Comparison of ENCODE assay signal across 25 cellular contexts in genomic region chr2:199466704-199467461, GRCh38. TPM values are rescaled to one million over a fixed set of nuclear protein-coding genes. Genes with fewer than 3 reads are reported as not detected.
DNase-seq lines count a peak whose midpoint lies in the region; ATAC-seq and TF ChIP-seq lines count a peak whose summit lies in the region.
"Had no signal": no experiment of that assay in that cellular context is flagged by ENCODE, and none has a peak within 500 bp of the region (broad histone marks: within the 10 kb centered on the region; RNA-seq: fewer than 3 reads in every experiment).

No MANE protein-coding gene starts in this region.

- H3K36me3 ChIP-seq in ES-I3 (ENCODE audit: insufficient read depth, low read length): no peaks in the 10 kb centered on the region
- H3K36me3 ChIP-seq: BLaER1 treated with 17β-estradiol and CSF1 and Interleukin-3, amounts not matched to agents 10 nM and 100 nM; upper lobe of right lung had no signal

- DNase-seq in LoVo (ENCODE audit: low spot score) (peak; percentile 22), fibroblast of peridontal ligament (ENCODE audit: extremely low read depth) (peak; percentile 50), nephron progenitor cell (peak; percentile 45), DMS 273 treated with DMSO at 0.1 percent for 48 hours (lab: John Stamatoyannopoulos, UW) (no peak), posterior vena cava (ENCODE audit: low spot score) (no peak), COR-L47 (lab: John Stamatoyannopoulos, UW) (no peak)
- DNase-seq: activated naive CD4-positive, alpha-beta T cell treated with anti-CD3 and anti-CD28 coated beads for 36 hours; aorta; Calu3; erythroblast; foreskin melanocyte; hippocampal formation; Kasumi-1; kidney glomerular epithelial cell; naive B cell; NCI-H1092; NCI-H1930; NCI-H2227 treated with DMSO at 0.1 percent for 48 hours; NCI-H774; upper lobe of right lung had no signal

- no peak overlapping the region for H3K4me3 Mint-ChIP-seq in nephron progenitor cell
- H3K4me3 Mint-ChIP-seq: activated naive CD4-positive, alpha-beta T cell treated with anti-CD3 and anti-CD28 coated beads for 36 hours; central memory CD8-positive, alpha-beta T cell had no signal

- ATAC-seq in HG03108 (IDR thresholded peaks at IDR 0.05; ENCODE audit: unreplicated experiment): no peak
- ATAC-seq: Right ventricle myocardium inferior, upper lobe of right lung had no signal

- H3K9ac ChIP-seq in ES-I3 (ENCODE audit: low read depth, low read length): peak overlapping the region; percentile 40; the same call in 1 of the 2 replicates
- H3K9ac ChIP-seq: BLaER1 treated with 17β-estradiol and CSF1 and Interleukin-3, amounts not matched to agents 10 nM and 100 nM had no signal

- no peak overlapping the region for H3K27ac Mint-ChIP-seq in nephron progenitor cell
- H3K27ac Mint-ChIP-seq: activated naive CD4-positive, alpha-beta T cell treated with anti-CD3 and anti-CD28 coated beads for 36 hours had no signal

- peaks cover 3% of the 10 kb centered on the region for H3K4me1 ChIP-seq in ES-I3 (ENCODE audit: insufficient read depth, low read length)

- TF ChIP-seq CTCF in nephron progenitor cell (IDR thresholded peaks at IDR 0.05): no peak

- no peaks in the 10 kb centered on the region for H3K9me3 ChIP-seq in ES-I3 (ENCODE audit: control insufficient read depth, insufficient read depth, low read length)
- H3K9me3 ChIP-seq: upper lobe of right lung had no signal

- intact Hi-C loops in posterior vena cava (cut with DNase I): no loop called here

- peaks cover 98% of the 10 kb centered on the region for H3K27me3 Mint-ChIP-seq in nephron progenitor cell (ENCODE audit: low read depth, poor library complexity)

- no peaks in the 10 kb centered on the region for H3K9me3 Mint-ChIP-seq in nephron progenitor cell
- H3K9me3 Mint-ChIP-seq: activated naive CD4-positive, alpha-beta T cell treated with anti-CD3 and anti-CD28 coated beads for 36 hours; central memory CD8-positive, alpha-beta T cell had no signal

- no peaks in the 10 kb centered on the region for H3K36me3 Mint-ChIP-seq in nephron progenitor cell (ENCODE audit: low read depth)

- H3K4me1 Mint-ChIP-seq in nephron progenitor cell: peaks cover 62% of the 10 kb centered on the region

RNA-seq across cellular contexts. Expression of gene SATB2, which starts 9.1 kb away (rescaled TPM):
- 1 to 10 TPM; 5.3 to 9.0 TPM for total RNA-seq in posterior vena cava

Comparison
In these comparisons a context has a peak if more than half of its experiments do, and no peak if none do; other contexts are left out.
1. DNase-seq: peak in LoVo (single experiment), fibroblast of peridontal ligament (single experiment) and nephron progenitor cell (single experiment); none in DMS 273 treated with DMSO at 0.1 percent for 48 hours (single experiment), posterior vena cava (single experiment) and COR-L47 (single experiment).